Comparison of ENCODE assay signal across 22 cellular contexts in the genomic region with DNA sequence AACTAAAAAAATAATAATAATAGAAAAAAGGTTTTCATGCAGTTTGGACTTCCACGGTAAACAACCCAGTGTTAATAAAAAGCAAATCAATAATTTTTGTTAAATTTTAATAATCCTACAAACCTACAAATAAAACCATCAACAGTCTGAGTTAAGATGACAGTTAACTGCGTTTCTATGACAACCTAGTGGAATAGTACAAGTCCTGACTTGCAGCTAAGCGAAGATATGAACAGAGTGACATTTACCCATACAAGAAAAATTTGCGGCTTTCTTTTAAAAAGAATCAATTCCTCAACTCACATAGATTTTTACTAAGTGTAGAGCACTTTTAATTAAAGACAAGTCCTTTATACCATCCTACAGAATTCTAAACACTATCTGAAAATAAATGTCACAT.
"Had no signal": no experiment of that assay in that cellular context is flagged by ENCODE, and none has a peak within 500 bp of the region (broad histone marks: within the 10 kb centered on the region; RNA-seq: fewer than 3 reads in every experiment).

No MANE protein-coding gene starts in this region.

- DNase-seq: activated CD4-positive, alpha-beta T cell treated with anti-CD3 and anti-CD28 coated beads, Interleukin-2, amount 10 ng/mL, durations not matched to agents 7 days and 5 days; activated CD8-positive, alpha-beta memory T cell treated with anti-CD3 and anti-CD28 coated beads, Interleukin-2, amount 50 U/mL, for 48 hours; activated effector memory CD4-positive, alpha-beta T cell treated with anti-CD3 and anti-CD28 coated beads, Interleukin-2, amount 50 U/mL, for 16 hours; activated naive CD4-positive, alpha-beta T cell treated with anti-CD3 and anti-CD28 coated beads, Interleukin-2, amount 50 U/mL, for 16 hours; activated T-cell treated with anti-CD3 and anti-CD28 coated beads, Interleukin-2, amount 50 U/mL, for 72 hours; central memory CD4-positive, alpha-beta T cell; colonic mucosa; endodermal cell; heart left ventricle; left ventricle myocardium superior; naive thymus-derived CD8-positive, alpha-beta T cell; pancreas; right lobe of liver; small intestine; stimulated activated CD4-positive, alpha-beta T cell treated with anti-CD3 and anti-CD28 coated beads, Interleukin-4, amount 100 ng/mL, for 1 hour; stimulated activated naive CD8-positive, alpha-beta T cell treated with anti-CD3 and anti-CD28 coated beads, Interleukin-15, amount 100 ng/mL, for 72 hours; T-helper 1 cell; T-helper 9 cell; upper lobe of left lung had no signal

- H3K36me3 ChIP-seq: colonic mucosa, right lobe of liver had no signal

- H3K9me3 ChIP-seq: colonic mucosa, gastroesophageal sphincter, heart left ventricle, neutrophil, pancreas, right lobe of liver, upper lobe of left lung had no signal

- ATAC-seq: activated CD4-positive, CD25-positive, alpha-beta regulatory T cell treated with anti-CD3 and anti-CD28 coated beads, Interleukin-2, amount 50 U/mL, for 24 hours; activated T-cell treated with anti-CD3 and anti-CD28 coated beads, Interleukin-2, amount 50 U/mL, for 72 hours; gastroesophageal sphincter; heart left ventricle; left ventricle myocardium superior; naive thymus-derived CD8-positive, alpha-beta T cell; stimulated activated naive CD8-positive, alpha-beta T cell treated with anti-CD3 and anti-CD28 coated beads, Interleukin-15, amount 100 ng/mL, for 72 hours had no signal

- H3K27ac ChIP-seq: colonic mucosa, gastroesophageal sphincter, heart left ventricle, neutrophil, pancreas, right lobe of liver, upper lobe of left lung had no signal

- H3K4me1 ChIP-seq: colonic mucosa, gastroesophageal sphincter, upper lobe of left lung had no signal

- H3K27me3 ChIP-seq: colonic mucosa, gastroesophageal sphincter, heart left ventricle, neutrophil, pancreas, right lobe of liver, upper lobe of left lung had no signal

- H3K4me3 ChIP-seq: colonic mucosa, gastroesophageal sphincter, heart left ventricle, pancreas, right lobe of liver, upper lobe of left lung had no signal
